8 cellular contexts compared by ENCODE assay signal in genomic region chr1:204307334-204307883, GRCh38. TPM values are rescaled to one million over a fixed set of nuclear protein-coding genes. Genes with fewer than 3 reads are reported as not detected.
A peak's percentile ranks its signal among the peaks of the same experiment; 100 is the strongest.
DNase-seq lines count a peak whose midpoint lies in the region.

No MANE protein-coding gene starts in this region.

- DNase-seq in RPMI8226, result peak; percentile 20
- no peak for DNase-seq in activated CD4-positive, alpha-beta T cell treated with anti-CD3 and anti-CD28 coated beads for 4 hours
- DNase-seq in activated CD4-positive, alpha-beta T cell treated with anti-CD3 and anti-CD28 coated beads, Interleukin-2, amount 50 U/mL, for 48 hours, result no peak
- no peak for DNase-seq in HT-29 (ENCODE audit: low spot score)
- DNase-seq in NCI-H1048 (lab: John Stamatoyannopoulos, UW), result no peak

- H3K36me3 ChIP-seq in HUES48 (ENCODE audit: control insufficient read depth, insufficient read depth, low read length) (no peaks in the 10 kb centered on the region), iPS-15b (ENCODE audit: control insufficient read depth, insufficient read depth, low read length) (no peaks in the 10 kb centered on the region), skeletal muscle tissue (ENCODE audit: control insufficient read depth in 3 of 3, insufficient read depth in 3 of 3, low read length in 3 of 3) (no peaks in the 10 kb centered on the region)

- H3K9me3 ChIP-seq in HUES48 (ENCODE audit: control insufficient read depth, insufficient read depth, low read length) (no peaks in the 10 kb centered on the region), iPS-15b (ENCODE audit: control insufficient read depth, insufficient read depth, low read length) (no peaks in the 10 kb centered on the region), skeletal muscle tissue (ENCODE audit: control insufficient read depth in 3 of 3, low read length in 3 of 3) (no peaks in the 10 kb centered on the region)

- H3K9ac ChIP-seq in HUES48 (ENCODE audit: low read depth, low read length) (peak overlapping the region; percentile 22; the same call in 1 of the 2 replicates), iPS-15b (ENCODE audit: low read depth, low read length) (no peak overlapping the region), skeletal muscle tissue (ENCODE audit: low read depth in 1 of 3, low read length in 3 of 3) (peak overlapping the region in 2 of 3 donors; percentile 28 to 40)

- H3K27me3 ChIP-seq in HUES48 (ENCODE audit: control insufficient read depth, insufficient read depth, low read length) (no peaks in the 10 kb centered on the region; the same call in 1 of the 2 replicates), iPS-15b (ENCODE audit: control insufficient read depth, insufficient read depth, low read length) (peaks cover 19% of the 10 kb centered on the region), skeletal muscle tissue (ENCODE audit: control insufficient read depth in 3 of 3, insufficient read depth in 3 of 3, low read length in 3 of 3) (peaks cover 0 to 22% (median 18%) of the 10 kb centered on the region in 3 donors)

- peaks cover 62% of the 10 kb centered on the region for H3K4me1 ChIP-seq in HUES48 (ENCODE audit: control insufficient read depth, insufficient read depth, low read length)
- H3K4me1 ChIP-seq in iPS-15b (ENCODE audit: control insufficient read depth, insufficient read depth, low read length), result peaks cover 55% of the 10 kb centered on the region
- peaks cover 5 to 8% (median 6%) of the 10 kb centered on the region in 3 donors for H3K4me1 ChIP-seq in skeletal muscle tissue (ENCODE audit: control insufficient read depth in 3 of 3, insufficient read depth in 3 of 3, low read length in 3 of 3)

- peak overlapping the region; percentile 12 for H3K27ac ChIP-seq in HUES48 (ENCODE audit: low read depth, low read length)
- no peak overlapping the region for H3K27ac ChIP-seq in skeletal muscle tissue (ENCODE audit: low read depth, low read length)

- H3K4me3 ChIP-seq in HUES48 (ENCODE audit: low read depth, low read length), result peak overlapping the region; percentile 47; the same call in 1 of the 2 replicates
- H3K4me3 ChIP-seq in iPS-15b (ENCODE audit: low read depth, low read length), result peak overlapping the region; percentile 41
- peak overlapping the region; percentile 41 to 59 (median 56) for H3K4me3 ChIP-seq in skeletal muscle tissue (ENCODE audit: low read length in 3 of 3)

RNA-seq across cellular contexts. Expression of gene PLEKHA6, which starts 52.3 kb away (rescaled TPM):
- total RNA-seq in skeletal muscle tissue, result 1.0 TPM
- 76.7 and 88.6 TPM in 2 replicates for total RNA-seq in HT-29 (2014; rRNA removed; shearing (Covaris generic))

Comparison
In these comparisons a context has a peak if more than half of its experiments do, and no peak if none do; other contexts are left out.
1. RNA of gene PLEKHA6, which starts 52.3 kb away (total RNA-seq): 76.7 to 88.6 TPM in HT-29; 1.0 TPM in skeletal muscle tissue (single experiment); every median in the first group is over 10 times any median in the second.
2. Peak in every context shown above with its lines, with median percentiles within 50 percentile points of each other: H3K4me3 ChIP-seq.